In the genomic region with DNA sequence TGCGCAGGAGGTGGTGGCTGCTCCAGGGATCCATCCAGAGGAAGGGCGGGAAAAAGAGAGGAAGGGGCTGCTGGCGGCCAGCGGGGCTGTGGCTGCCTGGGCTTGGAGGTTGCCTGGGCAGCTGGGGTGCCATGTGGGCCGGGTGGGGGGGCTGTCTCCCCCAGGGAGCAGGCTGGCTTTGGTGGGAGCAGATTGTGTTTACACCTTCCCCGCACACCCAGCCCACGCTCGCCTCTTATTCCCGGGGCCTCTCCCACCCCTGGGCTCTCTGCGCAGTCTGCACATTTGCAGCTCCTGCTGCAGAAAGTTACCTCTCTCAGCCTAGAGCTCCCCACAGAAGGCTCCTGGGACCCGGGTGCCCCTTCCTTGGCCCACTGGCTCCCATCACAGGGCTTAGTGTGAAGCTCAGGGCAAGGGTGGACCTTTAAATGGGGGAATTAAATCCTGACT, we compare ENCODE assay signal across 17 cellular contexts. TPM values are rescaled to one million over a fixed set of nuclear protein-coding genes. Genes with fewer than 3 reads are reported as not detected.
DNase-seq lines count a peak whose midpoint lies in the region; ATAC-seq and TF ChIP-seq lines count a peak whose summit lies in the region.
"Had no signal": no experiment of that assay in that cellular context is flagged by ENCODE, and none has a peak within 500 bp of the region (broad histone marks: within the 10 kb centered on the region; RNA-seq: fewer than 3 reads in every experiment).

No MANE protein-coding gene starts in this region.

- H3K4me3 ChIP-seq in mesendoderm (ENCODE audit: low read length) = no peak overlapping the region
- H3K4me3 ChIP-seq: gastroesophageal sphincter had no signal

- H3K27me3 ChIP-seq in mesendoderm (ENCODE audit: insufficient read depth, low read length, poor library complexity) = no peaks in the 10 kb centered on the region
- H3K27me3 ChIP-seq: tibial nerve had no signal

- no peak overlapping the region for H4K5ac ChIP-seq in mesendoderm (ENCODE audit: low read length)

- H3K23ac ChIP-seq in mesendoderm (ENCODE audit: low read length) = peak overlapping the region; percentile 91

- H3K9ac ChIP-seq in mesendoderm (ENCODE audit: low read length) = peak overlapping the region; percentile 56

- no peak overlapping the region for H2BK15ac ChIP-seq in mesendoderm (replicated peaks; ENCODE audit: low read depth)

- no CpG with 5 or more reads among the region's 11 CpGs for WGBS in mesendoderm (ENCODE audit: extremely low coverage, insufficient coverage, low lambda C conversion rate)

- H3K4me1 ChIP-seq in mesendoderm (ENCODE audit: control insufficient read depth, low read depth, low read length) = peaks cover 19% of the 10 kb centered on the region

- peak; percentile 34 for DNase-seq in NCI-H82 (lab: John Stamatoyannopoulos, UW)
- DNase-seq in NCI-H82 treated with DMSO at 0.1 percent for 48 hours (lab: John Stamatoyannopoulos, UW; ENCODE audit: unreplicated experiment) = no peak
- DNase-seq in mesendoderm = no peak
- DNase-seq in HFFc6 = no peak
- DNase-seq in amniotic stem cell (lab: John Stamatoyannopoulos, UW) = no peak
- DNase-seq: 8988T; activated CD8-positive, alpha-beta T cell treated with anti-CD3 and anti-CD28 coated beads for 36 hours; activated naive CD8-positive, alpha-beta T cell treated with anti-CD3 and anti-CD28 coated beads, Interleukin-2, amount 10 ng/mL, durations not matched to agents 7 days and 5 days; activated T-cell treated with anti-CD3 and anti-CD28 coated beads, Interleukin-2, amount 50 U/mL, for 72 hours; T-cell had no signal

- no peak overlapping the region for H4K8ac ChIP-seq in mesendoderm (ENCODE audit: low read depth, low read length)

- no peak for ATAC-seq in GM19467 (IDR thresholded peaks at IDR 0.05; ENCODE audit: unreplicated experiment)
- ATAC-seq: activated CD8-positive, alpha-beta T cell treated with anti-CD3 and anti-CD28 coated beads for 36 hours; activated T-cell treated with anti-CD3 and anti-CD28 coated beads, Interleukin-2, amount 50 U/mL, for 72 hours; gastroesophageal sphincter; T-cell had no signal

- H3K27ac Mint-ChIP-seq in brain = peak overlapping the region; percentile 90 to 98 (median 97)
- no peak overlapping the region for H3K27ac Mint-ChIP-seq in HFFc6
- H3K27ac Mint-ChIP-seq: activated CD8-positive, alpha-beta T cell treated with anti-CD3 and anti-CD28 coated beads for 36 hours; activated naive CD8-positive, alpha-beta T cell treated with anti-CD3 and anti-CD28 coated beads, Interleukin-2, amount 10 ng/mL, durations not matched to agents 7 days and 5 days; activated T-cell treated with anti-CD3 and anti-CD28 coated beads, Interleukin-2, amount 50 U/mL, for 72 hours; IgD-negative memory B cell; T-cell had no signal

- no peaks in the 10 kb centered on the region for H3K79me1 ChIP-seq in mesendoderm (ENCODE audit: low read length)

- H3K27me3 Mint-ChIP-seq in brain = peaks cover 14% of the 10 kb centered on the region
- H3K27me3 Mint-ChIP-seq in HFFc6 (ENCODE audit: insufficient read depth) = peaks cover 9% of the 10 kb centered on the region
- H3K27me3 Mint-ChIP-seq: IgD-negative memory B cell had no signal

- no peak overlapping the region for H2BK120ac ChIP-seq in mesendoderm (ENCODE audit: low read depth, low read length)

- peak overlapping the region; percentile 52 for H3K27ac ChIP-seq in mesendoderm (ENCODE audit: low read depth, low read length)
- H3K27ac ChIP-seq in temporal lobe (ENCODE audit: low read depth, low read length) = peak overlapping the region; percentile 96

- H2AK5ac ChIP-seq in mesendoderm (ENCODE audit: low read length) = no peak overlapping the region

- H2BK5ac ChIP-seq in mesendoderm (ENCODE audit: low read length) = peak overlapping the region; percentile 74

- peak overlapping the region; percentile 87 for H3K56ac ChIP-seq in mesendoderm (ENCODE audit: low read length)

- no peak overlapping the region for H3K4me2 ChIP-seq in mesendoderm (ENCODE audit: low read length)

- H3K9me3 Mint-ChIP-seq in brain (no peaks in the 10 kb centered on the region), HFFc6 (no peaks in the 10 kb centered on the region)
- H3K9me3 Mint-ChIP-seq: activated CD8-positive, alpha-beta T cell treated with anti-CD3 and anti-CD28 coated beads for 36 hours; activated naive CD8-positive, alpha-beta T cell treated with anti-CD3 and anti-CD28 coated beads, Interleukin-2, amount 10 ng/mL, durations not matched to agents 7 days and 5 days; activated T-cell treated with anti-CD3 and anti-CD28 coated beads, Interleukin-2, amount 50 U/mL, for 72 hours; IgD-negative memory B cell; T-cell had no signal

- H3K36me3 Mint-ChIP-seq in brain = no peaks in the 10 kb centered on the region
- no peaks in the 10 kb centered on the region for H3K36me3 Mint-ChIP-seq in HFFc6 (ENCODE audit: low read depth)
- H3K36me3 Mint-ChIP-seq: activated naive CD8-positive, alpha-beta T cell treated with anti-CD3 and anti-CD28 coated beads, Interleukin-2, amount 10 ng/mL, durations not matched to agents 7 days and 5 days; CD14-positive monocyte; T-cell had no signal

- H3K4ac ChIP-seq in mesendoderm (ENCODE audit: low read depth, low read length) = peak overlapping the region; percentile 5

- no peaks in the 10 kb centered on the region for H3K79me2 ChIP-seq in mesendoderm (ENCODE audit: control insufficient read depth, insufficient read depth, low read length)

- H3K36me3 ChIP-seq in mesendoderm (ENCODE audit: control insufficient read depth, insufficient read depth, low read length) = no peaks in the 10 kb centered on the region
- H3K36me3 ChIP-seq: gastroesophageal sphincter, tibial nerve had no signal

- no peak for TF ChIP-seq CTCF in brain (conservative IDR thresholded peaks at IDR 0.05)
- no peak for TF ChIP-seq CTCF in HFFc6 (IDR thresholded peaks at IDR 0.05)

- H3K4me3 Mint-ChIP-seq in brain = peak overlapping the region; percentile 66 to 74 (median 69)
- H3K4me3 Mint-ChIP-seq in HFFc6 = no peak overlapping the region
- H3K4me3 Mint-ChIP-seq: activated CD8-positive, alpha-beta T cell treated with anti-CD3 and anti-CD28 coated beads for 36 hours; activated naive CD8-positive, alpha-beta T cell treated with anti-CD3 and anti-CD28 coated beads, Interleukin-2, amount 10 ng/mL, durations not matched to agents 7 days and 5 days; activated T-cell treated with anti-CD3 and anti-CD28 coated beads, Interleukin-2, amount 50 U/mL, for 72 hours; IgD-negative memory B cell; T-cell had no signal

- peak overlapping the region; percentile 69 for H3K18ac ChIP-seq in mesendoderm (ENCODE audit: low read length)

- H3K4me1 Mint-ChIP-seq in brain (no peaks in the 10 kb centered on the region), HFFc6 (ENCODE audit: low read depth) (peaks cover 18% of the 10 kb centered on the region)

RNA-seq across cellular contexts. Expression of gene PRCD, which starts 5.1 kb away (rescaled TPM):
- polyA plus RNA-seq in brain (ENCODE audit: insufficient read depth, low read depth, low replicate concordance) = 9.9 TPM
- 0.59 TPM for polyA plus RNA-seq in mesendoderm (2013, experiment 1 of 2)
- 0.55 TPM for polyA plus RNA-seq in mesendoderm (2013, experiment 2 of 2)
- 2.0 TPM for total RNA-seq in temporal lobe
- total RNA-seq in HFFc6 (2021; fragmentation: NEBNext Ultra II Directional; extraction: Animal tissue kit (Norgen Biotek cat#: 25700)) = not detected
- total RNA-seq: activated CD8-positive, alpha-beta T cell treated with anti-CD3 and anti-CD28 coated beads for 36 hours had no signal
- polyA plus RNA-seq: CD14-positive monocyte had no signal

RNA-seq across cellular contexts. Expression of gene CYGB, which starts 7.4 kb away (rescaled TPM):
- polyA plus RNA-seq in brain (ENCODE audit: insufficient read depth, low read depth, low replicate concordance) = 6.8 TPM
- polyA plus RNA-seq in mesendoderm (2013, experiment 1 of 2) = 0.88 TPM
- polyA plus RNA-seq in mesendoderm (2013, experiment 2 of 2) = 0.88 TPM
- total RNA-seq in temporal lobe = 2.0 TPM
- under 1 TPM; 0.26 to 0.66 (median 0.33) TPM for total RNA-seq in HFFc6 (2021; fragmentation: NEBNext Ultra II Directional; extraction: Animal tissue kit (Norgen Biotek cat#: 25700))
- polyA plus RNA-seq: CD14-positive monocyte had no signal

RNA-seq across cellular contexts. Expression of gene ST6GALNAC2, which starts 40.7 kb away (rescaled TPM):
- 8.3 TPM for polyA plus RNA-seq in brain (ENCODE audit: insufficient read depth, low read depth, low replicate concordance)
- 0.04 TPM for polyA plus RNA-seq in mesendoderm (2013, experiment 1 of 2)
- 0.04 TPM for polyA plus RNA-seq in mesendoderm (2013, experiment 2 of 2)
- total RNA-seq in temporal lobe = not detected
- under 1 TPM in 5 of 6 experiments, not detected in 1; 0.20 to 0.71 (median 0.34) TPM for total RNA-seq in HFFc6 (2021; fragmentation: NEBNext Ultra II Directional; extraction: Animal tissue kit (Norgen Biotek cat#: 25700))
- total RNA-seq: activated CD8-positive, alpha-beta T cell treated with anti-CD3 and anti-CD28 coated beads for 36 hours had no signal

RNA-seq across cellular contexts. Expression of gene RHBDF2, which starts 43.7 kb away (rescaled TPM):
- polyA plus RNA-seq in brain (ENCODE audit: insufficient read depth, low read depth, low replicate concordance) = 6.7 TPM
- 12.3 TPM for polyA plus RNA-seq in mesendoderm (2013, experiment 1 of 2)
- 11.8 TPM for polyA plus RNA-seq in mesendoderm (2013, experiment 2 of 2)
- total RNA-seq in temporal lobe = 2.7 TPM
- 10 to 100 TPM in 2 of 6 experiments, 1 to 10 TPM in 4; 7.1 to 13.1 (median 9.4) TPM for total RNA-seq in HFFc6 (2021; fragmentation: NEBNext Ultra II Directional; extraction: Animal tissue kit (Norgen Biotek cat#: 25700))
